In the genomic region with DNA sequence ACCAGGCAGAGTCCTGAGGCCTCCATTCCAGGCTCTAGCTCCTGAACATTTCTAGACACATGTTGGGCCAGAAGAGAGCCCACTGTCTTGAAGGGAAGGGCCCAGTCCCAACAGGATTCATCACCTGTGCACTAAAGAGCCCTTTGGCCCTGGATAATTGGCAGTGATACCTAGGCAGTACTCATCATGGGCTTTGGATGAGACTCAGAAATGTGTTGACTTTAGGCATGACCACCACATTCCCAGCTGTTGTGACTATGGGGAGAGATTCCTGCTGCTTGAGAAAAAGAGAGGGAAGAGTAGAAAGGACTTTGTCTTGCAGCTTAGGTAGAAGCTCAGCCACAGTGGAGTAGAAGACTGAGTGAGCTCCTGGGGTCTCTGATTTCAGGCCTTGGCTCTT, we compare ENCODE assay signal across 36 cellular contexts.
"Had no signal": no experiment of that assay in that cellular context is flagged by ENCODE, and none has a peak within 500 bp of the region (broad histone marks: within the 10 kb centered on the region; RNA-seq: fewer than 3 reads in every experiment).

No MANE protein-coding gene starts in this region.

- H3K4me1 Mint-ChIP-seq: activated B cell treated with CpG ODN at 0.5 μM for 24 hours had no signal

- ATAC-seq: activated CD8-positive, alpha-beta T cell treated with anti-CD3 and anti-CD28 coated beads for 36 hours; activated naive CD4-positive, alpha-beta T cell treated with anti-CD3 and anti-CD28 coated beads, Interleukin-2, amount 50 U/mL, for 72 hours; K562; PC-3 had no signal

- H3K4me3 ChIP-seq: adrenal gland, body of pancreas, breast epithelium, K562, Peyer's patch had no signal

- H3K27me3 Mint-ChIP-seq: activated B cell treated with CpG ODN at 0.5 μM for 24 hours had no signal

- H3K27me3 ChIP-seq: adrenal gland, body of pancreas, breast epithelium, Peyer's patch had no signal

- H3K27ac Mint-ChIP-seq: activated B cell treated with CpG ODN at 0.5 μM for 24 hours; activated CD8-positive, alpha-beta T cell treated with anti-CD3 and anti-CD28 coated beads for 36 hours; activated naive CD4-positive, alpha-beta T cell treated with anti-CD3 and anti-CD28 coated beads for 36 hours; activated naive CD4-positive, alpha-beta T cell treated with anti-CD3 and anti-CD28 coated beads, Interleukin-2, amount 50 U/mL, for 72 hours; activated T-helper 1 cell treated with anti-CD3 and anti-CD28 coated beads, Interleukin-12 subunit alpha, Interleukin-12 subunit beta, Interleukin-2, Interleukin-4 antibody, amounts not matched to agents 30 ng/mL and 10 ng/mL and 1 ng/mL, durations not matched to agents 14 hours and 24 hours and 36 hours had no signal

- DNase-seq: activated B cell treated with CpG ODN at 0.5 μM for 24 hours; activated CD4-positive, alpha-beta T cell treated with anti-CD3 and anti-CD28 coated beads for 4 hours; activated CD4-positive, alpha-beta T cell treated with anti-CD3 and anti-CD28 coated beads, Interleukin-2, amount 50 U/mL, for 4 hours; activated CD4-positive, CD25-positive, alpha-beta regulatory T cell treated with anti-CD3 and anti-CD28 coated beads, Interleukin-2, amount 50 U/mL, for 72 hours; activated CD8-positive, alpha-beta T cell treated with anti-CD3 and anti-CD28 coated beads for 36 hours; activated gamma-delta T cell treated with Interleukin-2 at 50 U/mL for 16 hours; activated naive CD4-positive, alpha-beta T cell treated with anti-CD3 and anti-CD28 coated beads for 36 hours; activated T-cell treated with anti-CD3 and anti-CD28 coated beads, Interleukin-2, amount 50 U/mL, for 1 hour; adrenal gland; NCI-H1048; NCI-H1105 treated with DMSO at 0.1 percent for 48 hours; NCI-H1436; NCI-H1694 treated with DMSO at 0.1 percent for 48 hours; NCI-H2081; NCI-H2171 treated with DMSO at 0.1 percent for 48 hours; NCI-H226; NCI-H446 treated with DMSO at 0.1 percent for 48 hours; NCI-H524; NCI-H69; NCI-H82; NK-92 treated with Interleukin-12 subunit alpha and Interleukin-12 subunit beta, amount 100 ng/mL, for 24 hours; PC-3; Peyer's patch; RPMI8226; SHP77 treated with DMSO at 0.1 percent for 48 hours; SW 1271; T-helper 1 cell; T-helper 2 cell; T-helper 9 cell had no signal

- H3K9me3 Mint-ChIP-seq: activated CD8-positive, alpha-beta T cell treated with anti-CD3 and anti-CD28 coated beads for 36 hours; activated naive CD4-positive, alpha-beta T cell treated with anti-CD3 and anti-CD28 coated beads for 36 hours; activated T-helper 1 cell treated with anti-CD3 and anti-CD28 coated beads, Interleukin-12 subunit alpha, Interleukin-12 subunit beta, Interleukin-2, Interleukin-4 antibody, amounts not matched to agents 30 ng/mL and 10 ng/mL and 1 ng/mL, durations not matched to agents 14 hours and 24 hours and 36 hours had no signal

- H3K4me1 ChIP-seq: adrenal gland, breast epithelium, Peyer's patch had no signal

- H3K4me3 Mint-ChIP-seq: activated B cell treated with CpG ODN at 0.5 μM for 24 hours; activated CD8-positive, alpha-beta T cell treated with anti-CD3 and anti-CD28 coated beads for 36 hours; activated naive CD4-positive, alpha-beta T cell treated with anti-CD3 and anti-CD28 coated beads for 36 hours; activated T-helper 1 cell treated with anti-CD3 and anti-CD28 coated beads, Interleukin-12 subunit alpha, Interleukin-12 subunit beta, Interleukin-2, Interleukin-4 antibody, amounts not matched to agents 30 ng/mL and 10 ng/mL and 1 ng/mL, durations not matched to agents 14 hours and 24 hours and 36 hours had no signal

- H3K9me3 ChIP-seq: Peyer's patch had no signal

- H3K27ac ChIP-seq: adrenal gland, body of pancreas, breast epithelium, Peyer's patch, VCaP had no signal

- H3K36me3 ChIP-seq: adrenal gland, breast epithelium, Peyer's patch had no signal

- FAIRE-seq: astrocyte, K562 had no signal
